8 cellular contexts compared by ENCODE assay signal in the genomic region with DNA sequence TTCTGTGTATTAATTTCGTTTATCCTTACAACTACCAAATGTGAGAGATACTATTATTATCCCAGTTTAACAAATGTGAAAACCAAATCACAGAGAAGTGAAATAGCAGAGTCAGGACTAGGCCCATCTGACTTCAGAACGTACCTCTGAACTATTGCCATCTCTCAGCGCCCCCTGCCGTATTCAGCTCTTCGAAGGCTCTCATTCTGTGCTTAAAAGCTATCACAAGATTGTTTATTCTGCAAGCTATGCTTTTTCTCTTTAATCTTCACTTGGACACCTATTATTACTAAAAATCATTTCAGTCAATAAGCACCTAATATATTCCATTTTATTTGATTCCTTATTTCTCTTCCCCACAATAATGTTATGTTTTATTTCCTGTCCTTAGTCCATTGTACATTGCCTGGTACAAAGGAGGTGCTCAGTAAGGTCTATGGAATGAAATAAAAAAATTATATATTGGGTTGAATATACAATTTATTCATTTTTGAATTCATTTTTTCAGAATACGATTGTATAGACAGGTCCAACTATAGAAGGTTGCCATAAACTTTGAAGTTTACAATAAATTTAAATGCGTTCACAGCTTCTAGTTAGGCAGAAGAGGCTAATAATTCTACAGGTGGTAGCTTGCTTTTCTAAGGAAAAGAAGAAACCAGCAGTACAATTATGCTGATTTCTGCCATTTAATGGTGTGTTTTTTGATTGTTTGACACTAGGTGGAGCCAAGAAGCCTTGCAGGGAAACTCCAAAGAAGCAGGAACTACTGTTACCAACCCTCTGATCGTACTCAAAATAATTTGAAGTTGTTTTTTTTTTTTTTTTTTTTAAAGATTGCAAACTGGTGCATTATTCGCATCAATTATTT.
DNase-seq lines count a peak whose midpoint lies in the region; ATAC-seq and TF ChIP-seq lines count a peak whose summit lies in the region.

No MANE protein-coding gene starts in this region.

- peak; percentile 73 for DNase-seq in activated effector memory CD4-positive, alpha-beta T cell treated with anti-CD3 and anti-CD28 coated beads, Interleukin-2, amount 50 U/mL, for 16 hours
- DNase-seq in activated effector memory CD4-positive, alpha-beta T cell treated with Interleukin-2 at 50 U/mL for 16 hours = no peak
- peak; percentile 39 for DNase-seq in HFFc6
- peak; percentile 6 for DNase-seq in NCI-H2227 (lab: John Stamatoyannopoulos, UW; ENCODE audit: unreplicated experiment)
- DNase-seq in activated naive CD4-positive, alpha-beta T cell treated with anti-CD3 and anti-CD28 coated beads, Interleukin-2, amount 10 ng/mL, durations not matched to agents 7 days and 5 days = peak; percentile 59
- DNase-seq in iPS-NIHi11 (ENCODE audit: low spot score) = peak; percentile 41
- peak; percentile 31 for DNase-seq in stimulated activated naive CD8-positive, alpha-beta T cell treated with anti-CD3 and anti-CD28 coated beads, Interleukin-15, Interleukin-2, amounts not matched to agents 100 U/mL and 50 U/mL, for 24 hours
- DNase-seq in nucleus accumbens (lab: John Stamatoyannopoulos, UW) = no peak

- TF ChIP-seq CTCF in HFFc6 (IDR thresholded peaks at IDR 0.05) = peak; percentile 67

- no peak overlapping the region for H3K27ac Mint-ChIP-seq in HFFc6
- H3K27ac Mint-ChIP-seq in activated naive CD4-positive, alpha-beta T cell treated with anti-CD3 and anti-CD28 coated beads, Interleukin-2, amount 10 ng/mL, durations not matched to agents 7 days and 5 days = no peak overlapping the region

- CTCF ChIA-PET in activated naive CD4-positive, alpha-beta T cell treated with anti-CD3 and anti-CD28 coated beads, Interleukin-2, amount 10 ng/mL, durations not matched to agents 7 days and 5 days (lab: Charles Lee) = interaction anchor here (0.6 to 1.9 kb wide), 10 partner anchors 13 to 211 kb away, joined by 3 to 16 read pairs (median 3); no protein-coding TSS in a partner anchor

- no peaks in the 10 kb centered on the region for H3K9me3 Mint-ChIP-seq in HFFc6
- H3K9me3 Mint-ChIP-seq in activated naive CD4-positive, alpha-beta T cell treated with anti-CD3 and anti-CD28 coated beads, Interleukin-2, amount 10 ng/mL, durations not matched to agents 7 days and 5 days = no peaks in the 10 kb centered on the region

- H3K4me3 Mint-ChIP-seq in HFFc6 = no peak overlapping the region
- H3K4me3 Mint-ChIP-seq in activated naive CD4-positive, alpha-beta T cell treated with anti-CD3 and anti-CD28 coated beads, Interleukin-2, amount 10 ng/mL, durations not matched to agents 7 days and 5 days = no peak overlapping the region

- ATAC-seq in stimulated activated naive CD8-positive, alpha-beta T cell treated with anti-CD3 and anti-CD28 coated beads, Interleukin-15, Interleukin-2, amounts not matched to agents 100 U/mL and 50 U/mL, for 24 hours = peak; percentile 54

- no peaks in the 10 kb centered on the region for H3K36me3 Mint-ChIP-seq in HFFc6 (ENCODE audit: low read depth)
- no peaks in the 10 kb centered on the region for H3K36me3 Mint-ChIP-seq in activated naive CD4-positive, alpha-beta T cell treated with anti-CD3 and anti-CD28 coated beads, Interleukin-2, amount 10 ng/mL, durations not matched to agents 7 days and 5 days

- H3K4me1 Mint-ChIP-seq in HFFc6 (ENCODE audit: low read depth) = peaks cover 16% of the 10 kb centered on the region
- peaks cover 18% of the 10 kb centered on the region for H3K4me1 Mint-ChIP-seq in activated naive CD4-positive, alpha-beta T cell treated with anti-CD3 and anti-CD28 coated beads, Interleukin-2, amount 10 ng/mL, durations not matched to agents 7 days and 5 days

- peaks cover 9% of the 10 kb centered on the region; the same call in 1 of the 2 replicates for H3K27me3 Mint-ChIP-seq in HFFc6 (ENCODE audit: insufficient read depth)
- peaks cover 24% of the 10 kb centered on the region for H3K27me3 Mint-ChIP-seq in activated naive CD4-positive, alpha-beta T cell treated with anti-CD3 and anti-CD28 coated beads, Interleukin-2, amount 10 ng/mL, durations not matched to agents 7 days and 5 days

Comparison
In these comparisons a context has a peak if more than half of its experiments do, and no peak if none do; other contexts are left out.
1. DNase-seq: peak in activated effector memory CD4-positive, alpha-beta T cell treated with anti-CD3 and anti-CD28 coated beads, Interleukin-2, amount 50 U/mL, for 16 hours (single experiment), HFFc6 (single experiment), NCI-H2227 (single experiment), activated naive CD4-positive, alpha-beta T cell treated with anti-CD3 and anti-CD28 coated beads, Interleukin-2, amount 10 ng/mL, durations not matched to agents 7 days and 5 days (single experiment), iPS-NIHi11 (single experiment) and stimulated activated naive CD8-positive, alpha-beta T cell treated with anti-CD3 and anti-CD28 coated beads, Interleukin-15, Interleukin-2, amounts not matched to agents 100 U/mL and 50 U/mL, for 24 hours (single experiment); none in activated effector memory CD4-positive, alpha-beta T cell treated with Interleukin-2 at 50 U/mL for 16 hours (single experiment) and nucleus accumbens (0 of 56).